In the genomic region with DNA sequence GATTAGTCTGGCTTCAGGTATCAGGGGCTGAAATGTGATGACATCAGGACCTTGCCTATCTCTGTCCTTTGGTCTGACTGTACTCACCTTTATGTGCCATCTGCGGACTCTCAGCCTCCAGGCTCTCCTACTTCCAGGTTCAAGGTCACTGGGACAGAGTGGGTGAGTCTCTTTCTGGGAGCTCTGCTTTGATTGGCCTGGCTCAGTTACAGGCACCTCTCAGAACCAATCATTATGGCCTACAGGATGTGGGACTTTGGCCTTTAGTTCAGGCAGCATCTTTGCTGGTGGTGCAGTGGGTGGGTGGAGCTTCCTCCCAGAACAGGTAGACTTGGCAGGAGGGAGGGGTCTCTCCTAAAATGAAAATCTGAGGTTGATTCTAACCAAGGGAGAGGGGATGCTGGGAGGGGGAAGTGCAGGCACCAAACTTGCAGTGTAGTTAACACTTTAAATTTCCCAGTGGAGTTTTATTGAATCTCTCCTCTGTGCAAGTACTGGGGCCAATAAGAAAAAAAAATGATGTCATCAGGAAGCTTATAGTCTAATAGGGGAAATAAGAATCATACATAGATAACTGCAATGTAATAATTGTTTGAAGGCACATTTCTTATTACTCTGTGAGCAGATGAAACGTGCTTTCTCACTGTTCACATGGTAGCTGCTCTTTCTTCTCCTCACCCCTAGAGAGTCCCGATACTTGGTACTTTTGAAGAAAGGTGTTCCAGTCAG, we compare ENCODE assay signal across 17 cellular contexts. TPM values are rescaled to one million over a fixed set of nuclear protein-coding genes. Genes with fewer than 3 reads are reported as not detected.
DNase-seq lines count a peak whose midpoint lies in the region; ATAC-seq, FAIRE-seq and TF ChIP-seq lines count a peak whose summit lies in the region.
"Had no signal": no experiment of that assay in that cellular context is flagged by ENCODE, and none has a peak within 500 bp of the region (broad histone marks: within the 10 kb centered on the region; RNA-seq: fewer than 3 reads in every experiment).

No MANE protein-coding gene starts in this region.

- H3K9me3 Mint-ChIP-seq in activated naive CD8-positive, alpha-beta T cell treated with anti-CD3 and anti-CD28 coated beads, Interleukin-2, amount 10 ng/mL, durations not matched to agents 7 days and 5 days = no peaks in the 10 kb centered on the region
- H3K9me3 Mint-ChIP-seq in activated naive CD8-positive, alpha-beta T cell treated with anti-CD3 and anti-CD28 coated beads, Interleukin-2, amount 50 U/mL, for 24 hours = no peaks in the 10 kb centered on the region
- H3K9me3 Mint-ChIP-seq: activated T-cell treated with anti-CD3 and anti-CD28 coated beads, Interleukin-2, amount 50 U/mL, for 72 hours; stimulated activated effector memory CD8-positive, alpha-beta T cell treated with anti-CD3 and anti-CD28 coated beads, Interleukin-12 subunit alpha, Interleukin-12 subunit beta, amount 100 ng/mL, for 72 hours had no signal

- H3K27ac ChIP-seq in GM12878 (ENCODE audit: control insufficient read depth, insufficient read depth) (no peak overlapping the region), osteoblast (ENCODE audit: low read depth, low read length) (no peak overlapping the region)
- H3K27ac ChIP-seq: gastrocnemius medialis had no signal

- H3K79me2 ChIP-seq in GM12878 (ENCODE audit: control insufficient read depth, insufficient read depth, low read length) (no peaks in the 10 kb centered on the region), osteoblast (ENCODE audit: insufficient read depth, low read length) (no peaks in the 10 kb centered on the region)

- no peaks in the 10 kb centered on the region for H3K27me3 ChIP-seq in GM12878 (replicated peaks in 1 of 2; ENCODE audit: control insufficient read depth in 2 of 2, insufficient read depth in 2 of 2, low read length in 1 of 2)
- H3K27me3 ChIP-seq in osteoblast (ENCODE audit: insufficient read depth, low read length) = no peaks in the 10 kb centered on the region
- H3K27me3 ChIP-seq: gastrocnemius medialis had no signal

- TF ChIP-seq CTCF in GM12878 (IDR thresholded peaks at IDR 0.05 in 2 of 3, conservative IDR thresholded peaks at IDR 0.05 in 1 of 3; ENCODE audit: control insufficient read depth in 2 of 3, extremely low read depth in 1 of 3, insufficient read depth in 1 of 3, low read depth in 3 of 3, low read length in 3 of 3) (no peak), osteoblast (IDR thresholded peaks at IDR 0.05; ENCODE audit: extremely low read depth, low read depth, low read length) (no peak)

- no peak overlapping the region for H3K4me3 Mint-ChIP-seq in activated naive CD8-positive, alpha-beta T cell treated with anti-CD3 and anti-CD28 coated beads, Interleukin-2, amount 10 ng/mL, durations not matched to agents 7 days and 5 days
- no peak overlapping the region for H3K4me3 Mint-ChIP-seq in activated naive CD8-positive, alpha-beta T cell treated with anti-CD3 and anti-CD28 coated beads, Interleukin-2, amount 50 U/mL, for 24 hours
- H3K4me3 Mint-ChIP-seq: activated T-cell treated with anti-CD3 and anti-CD28 coated beads, Interleukin-2, amount 50 U/mL, for 72 hours; stimulated activated effector memory CD8-positive, alpha-beta T cell treated with anti-CD3 and anti-CD28 coated beads, Interleukin-12 subunit alpha, Interleukin-12 subunit beta, amount 100 ng/mL, for 72 hours had no signal

- no peak overlapping the region for H3K4me3 ChIP-seq in GM12878
- no peak overlapping the region for H3K4me3 ChIP-seq in osteoblast (ENCODE audit: insufficient read depth, low read length)
- H3K4me3 ChIP-seq: gastrocnemius medialis had no signal

- no peak for TF ChIP-seq POLR2A in GM12878 (IDR thresholded peaks at IDR 0.05; ENCODE audit: low read depth, low read length)

- RAD21 ChIA-PET in GM12878 (lab: Charles Lee; ENCODE audit: unreplicated experiment) = no interaction called here

- H3K4me1 Mint-ChIP-seq in activated naive CD8-positive, alpha-beta T cell treated with anti-CD3 and anti-CD28 coated beads, Interleukin-2, amount 10 ng/mL, durations not matched to agents 7 days and 5 days = peaks cover 4% of the 10 kb centered on the region
- no peaks in the 10 kb centered on the region for H3K4me1 Mint-ChIP-seq in activated naive CD8-positive, alpha-beta T cell treated with anti-CD3 and anti-CD28 coated beads, Interleukin-2, amount 50 U/mL, for 24 hours
- H3K4me1 Mint-ChIP-seq: stimulated activated effector memory CD8-positive, alpha-beta T cell treated with anti-CD3 and anti-CD28 coated beads, Interleukin-12 subunit alpha, Interleukin-12 subunit beta, amount 100 ng/mL, for 72 hours had no signal

- in situ Hi-C loops in GM12878 (cut with MboI) = no loop called here

- POLR2A ChIA-PET in activated naive CD8-positive, alpha-beta T cell treated with anti-CD3 and anti-CD28 coated beads, Interleukin-2, amount 10 ng/mL, durations not matched to agents 7 days and 5 days (lab: Charles Lee) = no interaction called here
- POLR2A ChIA-PET in GM12878 (lab: Charles Lee) = no interaction called here

- no peaks in the 10 kb centered on the region for H4K20me1 ChIP-seq in GM12878 (ENCODE audit: control insufficient read depth, insufficient read depth)
- H4K20me1 ChIP-seq in osteoblast (ENCODE audit: insufficient read depth, low read length) = no peaks in the 10 kb centered on the region

- BruUV-seq in GM12878 (replicated peaks; lab: Mats Ljungman, UMichigan) = no TSS peak

- no peak for DNase-seq in activated naive CD8-positive, alpha-beta T cell treated with anti-CD3 and anti-CD28 coated beads, Interleukin-2, amount 10 ng/mL, durations not matched to agents 7 days and 5 days
- no peak for DNase-seq in activated naive CD8-positive, alpha-beta T cell treated with anti-CD3 and anti-CD28 coated beads, Interleukin-2, amount 50 U/mL, for 24 hours
- DNase-seq in GM12878 (ENCODE audit: low read depth, low spot score) = no peak
- DNase-seq in osteoblast (ENCODE audit: insufficient read length, low spot score, missing footprints) = peak; percentile 17
- no peak for DNase-seq in activated effector memory CD4-positive, alpha-beta T cell treated with Interleukin-2 at 50 U/mL for 16 hours
- no peak for DNase-seq in glomerular visceral epithelial cell (ENCODE audit: extremely low spot score)
- DNase-seq: activated CD4-positive, alpha-beta T cell treated with anti-CD3 and anti-CD28 coated beads, Interleukin-2, amount 50 U/mL, for 4 hours; activated T-cell treated with anti-CD3 and anti-CD28 coated beads, Interleukin-2, amount 50 U/mL, for 72 hours; gastrocnemius medialis; NCI-H1930; Right ventricle myocardium superior; trophoblast cell had no signal

- SMC1A ChIA-PET in GM12878 (lab: Charles Lee; ENCODE audit: uncharacterized antibody, unreplicated experiment) = no interaction called here

- H2AFZ ChIP-seq in GM12878 (ENCODE audit: control insufficient read depth, low read depth, low read length) (no peak overlapping the region), osteoblast (ENCODE audit: low read length) (no peak overlapping the region)

- H3K36me3 ChIP-seq in GM12878 (ENCODE audit: control insufficient read depth in 2 of 2, insufficient read depth in 2 of 2, low read length in 1 of 2) (no peaks in the 10 kb centered on the region), osteoblast (ENCODE audit: insufficient read depth, low read length) (no peaks in the 10 kb centered on the region)
- H3K36me3 ChIP-seq: gastrocnemius medialis had no signal

- peak; percentile 22 for ATAC-seq in activated naive CD8-positive, alpha-beta T cell treated with anti-CD3 and anti-CD28 coated beads, Interleukin-2, amount 10 ng/mL, durations not matched to agents 7 days and 5 days (ENCODE audit: low read depth)
- ATAC-seq in activated naive CD8-positive, alpha-beta T cell treated with anti-CD3 and anti-CD28 coated beads, Interleukin-2, amount 50 U/mL, for 24 hours = no peak
- peak; percentile 54 for ATAC-seq in HG02885 (IDR thresholded peaks at IDR 0.05; ENCODE audit: poor library complexity, unreplicated experiment)
- peak; percentile 57; the same call in 2 of the 3 replicates for ATAC-seq in GM12878
- no peak for ATAC-seq in HG03432 (IDR thresholded peaks at IDR 0.05; ENCODE audit: unreplicated experiment)
- ATAC-seq: activated T-cell treated with anti-CD3 and anti-CD28 coated beads, Interleukin-2, amount 50 U/mL, for 72 hours; gastrocnemius medialis; stimulated activated effector memory CD8-positive, alpha-beta T cell treated with anti-CD3 and anti-CD28 coated beads, Interleukin-12 subunit alpha, Interleukin-12 subunit beta, amount 100 ng/mL, for 72 hours had no signal

- no peak for TF ChIP-seq RAD21 in GM12878 (IDR thresholded peaks at IDR 0.05; ENCODE audit: insufficient read depth, low read depth, low read length)

- no peak for FAIRE-seq in GM12878 (lab: Jason Lieb, UNC)
- FAIRE-seq: endothelial cell of umbilical vein had no signal

- H3K36me3 Mint-ChIP-seq in activated naive CD8-positive, alpha-beta T cell treated with anti-CD3 and anti-CD28 coated beads, Interleukin-2, amount 10 ng/mL, durations not matched to agents 7 days and 5 days = no peaks in the 10 kb centered on the region
- no peaks in the 10 kb centered on the region for H3K36me3 Mint-ChIP-seq in activated naive CD8-positive, alpha-beta T cell treated with anti-CD3 and anti-CD28 coated beads, Interleukin-2, amount 50 U/mL, for 24 hours (ENCODE audit: low read depth)
- H3K36me3 Mint-ChIP-seq: stimulated activated effector memory CD8-positive, alpha-beta T cell treated with anti-CD3 and anti-CD28 coated beads, Interleukin-12 subunit alpha, Interleukin-12 subunit beta, amount 100 ng/mL, for 72 hours had no signal

- WGBS in GM12878 (ENCODE audit: insufficient coverage, insufficient replicate concordance, low lambda C conversion rate, missing lambda C conversion rate) = 37% methylated on average over 3 of the region's 3 CpGs

- H3K9ac ChIP-seq in GM12878 (ENCODE audit: control insufficient read depth, insufficient read depth, low read length) = no peak overlapping the region

- TF ChIP-seq EP300 in GM12878 (IDR thresholded peaks at IDR 0.05; ENCODE audit: borderline replicate concordance in 1 of 2, control insufficient read depth in 1 of 2, low read depth in 2 of 2, low read length in 2 of 2) = no peak

- intact Hi-C loops in GM12878 (cut with micrococcal nuclease; ENCODE audit: unreplicated experiment) = no loop called here

- H3K4me2 ChIP-seq in GM12878 (ENCODE audit: control insufficient read depth, insufficient read depth) (no peak overlapping the region), osteoblast (ENCODE audit: insufficient read depth, low read length) (no peak overlapping the region)

- no peaks in the 10 kb centered on the region for H3K9me3 ChIP-seq in GM12878 (replicated peaks; ENCODE audit: control insufficient read depth, insufficient read depth, low read length)
- H3K9me3 ChIP-seq in osteoblast (ENCODE audit: low read depth, low read length) = no peaks in the 10 kb centered on the region
- H3K9me3 ChIP-seq: gastrocnemius medialis had no signal

- H3K27me3 Mint-ChIP-seq in activated naive CD8-positive, alpha-beta T cell treated with anti-CD3 and anti-CD28 coated beads, Interleukin-2, amount 10 ng/mL, durations not matched to agents 7 days and 5 days = peaks cover 2% of the 10 kb centered on the region
- H3K27me3 Mint-ChIP-seq in activated naive CD8-positive, alpha-beta T cell treated with anti-CD3 and anti-CD28 coated beads, Interleukin-2, amount 50 U/mL, for 24 hours = peaks cover 4% of the 10 kb centered on the region

- no peak overlapping the region for H3K27ac Mint-ChIP-seq in activated naive CD8-positive, alpha-beta T cell treated with anti-CD3 and anti-CD28 coated beads, Interleukin-2, amount 10 ng/mL, durations not matched to agents 7 days and 5 days
- H3K27ac Mint-ChIP-seq in activated naive CD8-positive, alpha-beta T cell treated with anti-CD3 and anti-CD28 coated beads, Interleukin-2, amount 50 U/mL, for 24 hours = no peak overlapping the region
- H3K27ac Mint-ChIP-seq: activated T-cell treated with anti-CD3 and anti-CD28 coated beads, Interleukin-2, amount 50 U/mL, for 72 hours; stimulated activated effector memory CD8-positive, alpha-beta T cell treated with anti-CD3 and anti-CD28 coated beads, Interleukin-12 subunit alpha, Interleukin-12 subunit beta, amount 100 ng/mL, for 72 hours had no signal

- peaks cover 8% of the 10 kb centered on the region for H3K4me1 ChIP-seq in GM12878 (ENCODE audit: control insufficient read depth, insufficient read depth, low read length)
- no peaks in the 10 kb centered on the region for H3K4me1 ChIP-seq in osteoblast (ENCODE audit: insufficient read depth, low read length)

- CTCF ChIA-PET in GM12878 (lab: Yijun Ruan, JAX) = no interaction called here

RNA-seq across cellular contexts. Expression of a gene that starts 53.4 kb away (rescaled TPM):
- not detected for total RNA-seq in activated naive CD8-positive, alpha-beta T cell treated with anti-CD3 and anti-CD28 coated beads, Interleukin-2, amount 10 ng/mL, durations not matched to agents 7 days and 5 days
- total RNA-seq in GM12878 (2013; cell fraction: nucleolus; rRNA removed) = not detected in 2 replicates
- total RNA-seq in GM12878 (2014; rRNA removed) (not detected in 2 replicates), GM12878 (2014; rRNA removed; fragmentation: Illumina TruSeq; extraction: Trizol) (not detected in 2 replicates), GM12878 (2021) (not detected in 2 replicates), osteoblast (0.29 and 1.1 TPM in 2 replicates)
- polyA plus RNA-seq in GM12878 (2011; ENCODE audit: low read depth) = not detected
- polyA plus RNA-seq in GM12878 (2011; rRNA removed) (0.04 and 0.06 TPM in 2 replicates), GM12878 (2014; fragmentation: Illumina TruSeq; extraction: Trizol) (not detected in 2 replicates), GM12878 (2014; fragmentation: Nextera tagmentation; extraction: Ambion mirVana) (not detected), GM12878 (2014; rRNA removed) (not detected in 2 replicates), GM12878 (2016; fragmentation: Nextera tagmentation; extraction: Ambion mirVana) (not detected)
- polyA plus RNA-seq in GM12878 (2011; cell fraction: cytosol; rRNA removed) = 0.03 and 0.04 TPM in 2 replicates
- 0.06 and 0.09 TPM in 2 replicates for polyA plus RNA-seq in GM12878 (2011; cell fraction: nucleus; rRNA removed)
- polyA plus RNA-seq in GM12878 (2012) = not detected in 2 replicates
- polyA minus RNA-seq in GM12878 (2011; rRNA and poly(A)+ RNA removed) = 0.05 and 0.07 TPM in 2 replicates
- polyA minus RNA-seq in GM12878 (2011; cell fraction: cytosol; rRNA and poly(A)+ RNA removed) = not detected in 2 replicates
- polyA minus RNA-seq in GM12878 (2011; cell fraction: nucleus; rRNA and poly(A)+ RNA removed) = not detected in 2 replicates
- total RNA-seq: endothelial cell of umbilical vein had no signal
- polyA plus RNA-seq: AG04450, endothelial cell of umbilical vein had no signal

Comparison
In these comparisons a context has a peak if more than half of its experiments do, and no peak if none do; other contexts are left out.
1. ATAC-seq: peak in activated naive CD8-positive, alpha-beta T cell treated with anti-CD3 and anti-CD28 coated beads, Interleukin-2, amount 10 ng/mL, durations not matched to agents 7 days and 5 days (single experiment), HG02885 (single experiment) and GM12878 (single experiment); none in activated naive CD8-positive, alpha-beta T cell treated with anti-CD3 and anti-CD28 coated beads, Interleukin-2, amount 50 U/mL, for 24 hours (single experiment) and HG03432 (single experiment).